8 cellular contexts compared by ENCODE assay signal in genomic region chr7:38368191-38368605, GRCh38.
A peak's percentile ranks its signal among the peaks of the same experiment; 100 is the strongest.
DNase-seq lines count a peak whose midpoint lies in the region; ATAC-seq, FAIRE-seq and TF ChIP-seq lines count a peak whose summit lies in the region.

No MANE protein-coding gene starts in this region.

- no peak overlapping the region for H3K27ac ChIP-seq in 22Rv1

- DNase-seq in GM12892 (ENCODE audit: insufficient read length) = no peak
- DNase-seq in NCI-H82 (lab: John Stamatoyannopoulos, UW) = peak; percentile 91
- DNase-seq in activated CD4-positive, alpha-beta T cell treated with anti-CD3 and anti-CD28 coated beads, Interleukin-2, amount 50 U/mL, for 1 hour = peak; percentile 70
- DNase-seq in effector CD8-positive, alpha-beta T cell (lab: John Stamatoyannopoulos, UW) = peak; percentile 75
- DNase-seq in myocyte (ENCODE audit: low read depth) = peak; percentile 74
- DNase-seq in stimulated activated naive CD8-positive, alpha-beta T cell treated with anti-CD3 and anti-CD28 coated beads, Interleukin-15, amount 100 ng/mL, for 72 hours = peak; percentile 65 to 76

- FAIRE-seq in GM12892 (lab: Jason Lieb, UNC) = peak; percentile 89

- H3K4me1 Mint-ChIP-seq in stimulated activated naive CD8-positive, alpha-beta T cell treated with anti-CD3 and anti-CD28 coated beads, Interleukin-15, amount 100 ng/mL, for 72 hours = peaks cover 67% of the 10 kb centered on the region

- H3K4me3 Mint-ChIP-seq in stimulated activated naive CD8-positive, alpha-beta T cell treated with anti-CD3 and anti-CD28 coated beads, Interleukin-15, amount 100 ng/mL, for 72 hours = peak overlapping the region; percentile 66 to 67

- peak; percentile 43 for ATAC-seq in HG03066 (IDR thresholded peaks at IDR 0.05; ENCODE audit: low read depth, unreplicated experiment)
- peak; percentile 52 for ATAC-seq in stimulated activated naive CD8-positive, alpha-beta T cell treated with anti-CD3 and anti-CD28 coated beads, Interleukin-15, amount 100 ng/mL, for 72 hours

- H3K27ac Mint-ChIP-seq in stimulated activated naive CD8-positive, alpha-beta T cell treated with anti-CD3 and anti-CD28 coated beads, Interleukin-15, amount 100 ng/mL, for 72 hours = peak overlapping the region in 1 of 2 donors; percentile 68

- no peaks in the 10 kb centered on the region for H3K27me3 Mint-ChIP-seq in stimulated activated naive CD8-positive, alpha-beta T cell treated with anti-CD3 and anti-CD28 coated beads, Interleukin-15, amount 100 ng/mL, for 72 hours

- no peak for TF ChIP-seq POLR2A in GM12892 (IDR thresholded peaks at IDR 0.05; ENCODE audit: low read depth, low read length)

- H3K9me3 Mint-ChIP-seq in stimulated activated naive CD8-positive, alpha-beta T cell treated with anti-CD3 and anti-CD28 coated beads, Interleukin-15, amount 100 ng/mL, for 72 hours = no peaks in the 10 kb centered on the region

- TF ChIP-seq CTCF in 22Rv1 (IDR thresholded peaks at IDR 0.05) = peak; percentile 99
